ENCODE assay signal across 10 cellular contexts in genomic region chr7:88758355-88759215, GRCh38. TPM values are rescaled to one million over a fixed set of nuclear protein-coding genes. Genes with fewer than 3 reads are reported as not detected.
DNase-seq lines count a peak whose midpoint lies in the region; ATAC-seq and TF ChIP-seq lines count a peak whose summit lies in the region.
"Had no signal": no experiment of that assay in that cellular context is flagged by ENCODE, and none has a peak within 500 bp of the region (broad histone marks: within the 10 kb centered on the region; RNA-seq: fewer than 3 reads in every experiment).

No MANE protein-coding gene starts in this region.

- H3K27ac Mint-ChIP-seq in activated naive CD4-positive, alpha-beta T cell treated with anti-CD3 and anti-CD28 coated beads, Interleukin-2, amount 10 ng/mL, durations not matched to agents 7 days and 5 days: no peak overlapping the region
- H3K27ac Mint-ChIP-seq: T-helper 1 cell treated with Interleukin-12 subunit alpha and Interleukin-12 subunit beta and Interleukin-4 antibody, amounts not matched to agents 30 μg/mL and 1 μg/mL, for 36 hours had no signal

- no peak for TF ChIP-seq POLR2A in adrenal gland (IDR thresholded peaks at IDR 0.05)
- no peak for TF ChIP-seq POLR2A in testis (IDR thresholded peaks at IDR 0.05)
- TF ChIP-seq POLR2A in Peyer's patch (IDR thresholded peaks at IDR 0.05): no peak

- no peak overlapping the region for H3K4me3 Mint-ChIP-seq in activated naive CD4-positive, alpha-beta T cell treated with anti-CD3 and anti-CD28 coated beads, Interleukin-2, amount 10 ng/mL, durations not matched to agents 7 days and 5 days
- H3K4me3 Mint-ChIP-seq: T-helper 1 cell treated with Interleukin-12 subunit alpha and Interleukin-12 subunit beta and Interleukin-4 antibody, amounts not matched to agents 30 μg/mL and 1 μg/mL, for 36 hours had no signal

- intact Hi-C loops in adrenal gland (cut with DNase I) (no loop called here), testis (cut with DNase I; ENCODE audit: low total_unique reads) (no loop called here)

- 5 to 7% (median 6%) methylated on average over 27 to 33 of the region's 33 CpGs for WGBS in adrenal gland, 4 donors
- whole genome bisulfite sequencing in testis, 2 donors: 5 to 6% methylated on average over 29 to 33 of the region's 33 CpGs

- H3K27ac ChIP-seq in adrenal gland (no peak overlapping the region), testis (no peak overlapping the region), Peyer's patch (no peak overlapping the region)

- TF ChIP-seq CTCF in adrenal gland (IDR thresholded peaks at IDR 0.05): no peak
- TF ChIP-seq CTCF in testis (IDR thresholded peaks at IDR 0.05): no peak
- TF ChIP-seq CTCF in Peyer's patch (IDR thresholded peaks at IDR 0.05): no peak

- H3K9me3 ChIP-seq in adrenal gland (replicated peaks in 1 of 3) (no peaks in the 10 kb centered on the region), testis (no peaks in the 10 kb centered on the region), Peyer's patch (no peaks in the 10 kb centered on the region)

- no peaks in the 10 kb centered on the region for H3K9me3 Mint-ChIP-seq in activated naive CD4-positive, alpha-beta T cell treated with anti-CD3 and anti-CD28 coated beads, Interleukin-2, amount 10 ng/mL, durations not matched to agents 7 days and 5 days
- H3K9me3 Mint-ChIP-seq: T-helper 1 cell treated with Interleukin-12 subunit alpha and Interleukin-12 subunit beta and Interleukin-4 antibody, amounts not matched to agents 30 μg/mL and 1 μg/mL, for 36 hours had no signal

- DNase-seq in activated naive CD4-positive, alpha-beta T cell treated with anti-CD3 and anti-CD28 coated beads, Interleukin-2, amount 10 ng/mL, durations not matched to agents 7 days and 5 days: peak; percentile 20
- no peak for DNase-seq in activated naive CD4-positive, alpha-beta T cell treated with anti-CD3 and anti-CD28 coated beads, Interleukin-2, amount 50 U/mL, for 16 hours
- peak in 5 of 7 donors; percentile 13 to 32 (median 18) for DNase-seq in adrenal gland
- DNase-seq in iPS-NIHi7 (ENCODE audit: extremely low spot score): peak; percentile 51
- DNase-seq in testis: peak; percentile 52
- no peak for DNase-seq in Peyer's patch

- H3K4me3 ChIP-seq in adrenal gland (peak overlapping the region in 1 of 4 donors; percentile 43), testis (peak overlapping the region; percentile 19 to 52), Peyer's patch (peak overlapping the region in 2 of 4 donors; percentile 13 to 37)

- H3K36me3 ChIP-seq in adrenal gland (replicated peaks in 1 of 2) (no peaks in the 10 kb centered on the region), testis (ENCODE audit: low read depth, missing control alignments) (no peaks in the 10 kb centered on the region), Peyer's patch (no peaks in the 10 kb centered on the region)

- peaks cover 5% of the 10 kb centered on the region for H3K4me1 Mint-ChIP-seq in activated naive CD4-positive, alpha-beta T cell treated with anti-CD3 and anti-CD28 coated beads, Interleukin-2, amount 10 ng/mL, durations not matched to agents 7 days and 5 days

- peaks cover 42% of the 10 kb centered on the region for H3K27me3 Mint-ChIP-seq in activated naive CD4-positive, alpha-beta T cell treated with anti-CD3 and anti-CD28 coated beads, Interleukin-2, amount 10 ng/mL, durations not matched to agents 7 days and 5 days

- H3K4me1 ChIP-seq in adrenal gland (replicated peaks in 1 of 2): peaks cover 0 to 11% of the 10 kb centered on the region in 2 donors
- H3K4me1 ChIP-seq in testis: peaks cover 8% of the 10 kb centered on the region
- H3K4me1 ChIP-seq in Peyer's patch: peaks cover 0 to 7% (median 0%) of the 10 kb centered on the region in 4 donors

- H3K27me3 ChIP-seq in adrenal gland (peaks cover 51% of the 10 kb centered on the region), testis (no peaks in the 10 kb centered on the region), Peyer's patch (peaks cover 0 to 10% of the 10 kb centered on the region in 2 donors)

- H3K36me3 Mint-ChIP-seq in activated naive CD4-positive, alpha-beta T cell treated with anti-CD3 and anti-CD28 coated beads, Interleukin-2, amount 10 ng/mL, durations not matched to agents 7 days and 5 days: no peaks in the 10 kb centered on the region

- no peak for ATAC-seq in HG02571 (IDR thresholded peaks at IDR 0.05; ENCODE audit: unreplicated experiment)
- ATAC-seq in HG03342 (IDR thresholded peaks at IDR 0.05; ENCODE audit: unreplicated experiment): no peak

- CTCF ChIA-PET in activated naive CD4-positive, alpha-beta T cell treated with anti-CD3 and anti-CD28 coated beads, Interleukin-2, amount 10 ng/mL, durations not matched to agents 7 days and 5 days (lab: Charles Lee): no interaction called here

RNA-seq across cellular contexts. Expression of gene ZNF804B, which starts 0.9 kb away (rescaled TPM):
- under 1 TPM in 2 of 8 donors, not detected in 6; 0.08 to 0.09 TPM for total RNA-seq in adrenal gland
- under 1 TPM in 2 of 3 donors, not detected in 1; 0.04 to 0.08 TPM for polyA plus RNA-seq in adrenal gland
- total RNA-seq in testis: under 1 TPM; 0.39 to 0.43 TPM
- not detected for polyA plus RNA-seq in testis (ENCODE audit: insufficient read depth, low read depth, low replicate concordance)
- not detected for total RNA-seq in Peyer's patch
- total RNA-seq: lung microvascular endothelial cell had no signal

RNA-seq across cellular contexts. Expression of gene TEX47, which starts 37.0 kb away (rescaled TPM):
- not detected for total RNA-seq in adrenal gland
- not detected for polyA plus RNA-seq in adrenal gland
- 10 to 100 TPM in 1 of 2 donors, 1 to 10 TPM in 1; 8.9 to 23.9 TPM for total RNA-seq in testis
- polyA plus RNA-seq in testis (ENCODE audit: insufficient read depth, low read depth, low replicate concordance): 74.7 TPM
- total RNA-seq in Peyer's patch: not detected
- total RNA-seq: lung microvascular endothelial cell had no signal

Comparison
In these comparisons a context has a peak if more than half of its experiments do, and no peak if none do; other contexts are left out.
1. DNase-seq: peak in activated naive CD4-positive, alpha-beta T cell treated with anti-CD3 and anti-CD28 coated beads, Interleukin-2, amount 10 ng/mL, durations not matched to agents 7 days and 5 days (single experiment), adrenal gland (5 of 7), iPS-NIHi7 (single experiment) and testis (single experiment); none in activated naive CD4-positive, alpha-beta T cell treated with anti-CD3 and anti-CD28 coated beads, Interleukin-2, amount 50 U/mL, for 16 hours (single experiment) and Peyer's patch (0 of 3).
2. RNA of gene TEX47, which starts 37.0 kb away (total RNA-seq): 8.9 to 23.9 TPM in testis; not detected in adrenal gland and not detected in Peyer's patch; every median in the first group is over 4 times any median in the second.